Comparison of ENCODE assay signal across 23 cellular contexts in genomic region chr12:109586385-109587296, GRCh38. TPM values are rescaled to one million over a fixed set of nuclear protein-coding genes. Genes with fewer than 3 reads are reported as not detected.
DNase-seq lines count a peak whose midpoint lies in the region; TF ChIP-seq lines count a peak whose summit lies in the region.
"Had no signal": no experiment of that assay in that cellular context is flagged by ENCODE, and none has a peak within 500 bp of the region (broad histone marks: within the 10 kb centered on the region; RNA-seq: fewer than 3 reads in every experiment).

No MANE protein-coding gene starts in this region.

- no peaks in the 10 kb centered on the region for H3K4me1 Mint-ChIP-seq in chondrocyte (ENCODE audit: low read depth)
- H3K4me1 Mint-ChIP-seq: activated CD4-positive, alpha-beta T cell treated with anti-CD3 and anti-CD28 coated beads for 36 hours; activated naive CD8-positive, alpha-beta T cell treated with anti-CD3 and anti-CD28 coated beads, Interleukin-2, amount 10 ng/mL, durations not matched to agents 7 days and 5 days; natural killer cell had no signal

- DNase-seq in DMS153 (lab: John Stamatoyannopoulos, UW) (peak; percentile 89), NCI-H1092 treated with DMSO at 0.1 percent for 48 hours (lab: John Stamatoyannopoulos, UW) (peak; percentile 34), NCI-H526 (lab: John Stamatoyannopoulos, UW) (peak; percentile 59 to 66), iris pigment epithelial cell (ENCODE audit: low read depth) (peak; percentile 11), NCI-H128 (lab: John Stamatoyannopoulos, UW; ENCODE audit: unreplicated experiment) (no peak), GM19238 (ENCODE audit: insufficient read length, low spot score) (no peak), chondrocyte (ENCODE audit: low spot score) (no peak), HCEC 1CT (no peak)
- DNase-seq: activated CD4-positive, alpha-beta T cell treated with anti-CD3 and anti-CD28 coated beads for 36 hours; activated gamma-delta T cell; activated naive CD8-positive, alpha-beta T cell treated with anti-CD3 and anti-CD28 coated beads, Interleukin-2, amount 10 ng/mL, durations not matched to agents 7 days and 5 days; activated T-cell treated with anti-CD3 and anti-CD28 coated beads, Interleukin-2, amount 50 U/mL, for 1 hour; caudate nucleus; DND-41; esophagus squamous epithelium; gastrocnemius medialis; GM23248; HFFc6; natural killer cell; stimulated activated CD4-positive, alpha-beta T cell treated with anti-CD3 and anti-CD28 coated beads, Interleukin-2, amount 100 ng/mL, for 24 hours had no signal

- H3K27me3 Mint-ChIP-seq in chondrocyte (ENCODE audit: low read depth), result no peaks in the 10 kb centered on the region
- H3K27me3 Mint-ChIP-seq: activated CD4-positive, alpha-beta T cell treated with anti-CD3 and anti-CD28 coated beads for 36 hours; activated naive CD8-positive, alpha-beta T cell treated with anti-CD3 and anti-CD28 coated beads, Interleukin-2, amount 10 ng/mL, durations not matched to agents 7 days and 5 days; dendritic cell treated with granulocyte-macrophage colony-stimulating factor and Interleukin-4, amounts not matched to agents 40 ng/mL and 50 ng/mL, for 4 days; type B pancreatic cell had no signal

- TF ChIP-seq CTCF in chondrocyte (IDR thresholded peaks at IDR 0.05), result no peak

- H3K36me3 Mint-ChIP-seq in chondrocyte (ENCODE audit: low read depth), result peaks cover 8% of the 10 kb centered on the region
- H3K36me3 Mint-ChIP-seq: natural killer cell had no signal

- no peak overlapping the region for H3K4me3 Mint-ChIP-seq in chondrocyte (ENCODE audit: unreplicated experiment)
- H3K4me3 Mint-ChIP-seq: activated CD4-positive, alpha-beta T cell treated with anti-CD3 and anti-CD28 coated beads for 36 hours; activated naive CD8-positive, alpha-beta T cell treated with anti-CD3 and anti-CD28 coated beads, Interleukin-2, amount 10 ng/mL, durations not matched to agents 7 days and 5 days; dendritic cell treated with granulocyte-macrophage colony-stimulating factor and Interleukin-4, amounts not matched to agents 40 ng/mL and 50 ng/mL, for 4 days; HFFc6; natural killer cell; T-helper 2 cell treated with Interferon-gamma antibody and Interleukin-4, amounts not matched to agents 5 μg/mL and 100 μg/mL, for 36 hours; type B pancreatic cell had no signal

- H3K9me3 Mint-ChIP-seq in chondrocyte (ENCODE audit: low read depth), result no peaks in the 10 kb centered on the region
- H3K9me3 Mint-ChIP-seq: activated naive CD8-positive, alpha-beta T cell treated with anti-CD3 and anti-CD28 coated beads, Interleukin-2, amount 10 ng/mL, durations not matched to agents 7 days and 5 days; dendritic cell treated with granulocyte-macrophage colony-stimulating factor and Interleukin-4, amounts not matched to agents 40 ng/mL and 50 ng/mL, for 4 days; HFFc6; natural killer cell; T-helper 2 cell treated with Interferon-gamma antibody and Interleukin-4, amounts not matched to agents 5 μg/mL and 100 μg/mL, for 36 hours; type B pancreatic cell had no signal

- H3K27ac Mint-ChIP-seq in chondrocyte (ENCODE audit: unreplicated experiment), result no peak overlapping the region
- H3K27ac Mint-ChIP-seq: activated CD4-positive, alpha-beta T cell treated with anti-CD3 and anti-CD28 coated beads for 36 hours; activated naive CD8-positive, alpha-beta T cell treated with anti-CD3 and anti-CD28 coated beads, Interleukin-2, amount 10 ng/mL, durations not matched to agents 7 days and 5 days; dendritic cell treated with granulocyte-macrophage colony-stimulating factor and Interleukin-4, amounts not matched to agents 40 ng/mL and 50 ng/mL, for 4 days; HFFc6; natural killer cell; T-helper 2 cell treated with Interferon-gamma antibody and Interleukin-4, amounts not matched to agents 5 μg/mL and 100 μg/mL, for 36 hours; type B pancreatic cell had no signal

RNA-seq across cellular contexts. Expression of gene MVK, which starts 13.0 kb away (rescaled TPM):
- 11.7 to 14.1 TPM (median 13.7 TPM) in 3 replicates for total RNA-seq in chondrocyte

RNA-seq across cellular contexts. Expression of gene MMAB, which starts 13.3 kb away (rescaled TPM):
- 22.6 to 29.1 TPM (median 23.3 TPM) in 3 replicates for total RNA-seq in chondrocyte

Comparison
In these comparisons a context has a peak if more than half of its experiments do, and no peak if none do; other contexts are left out.
1. DNase-seq: peak in DMS153 (single experiment), NCI-H1092 treated with DMSO at 0.1 percent for 48 hours (single experiment), NCI-H526 (2 of 2) and iris pigment epithelial cell (single experiment); none in NCI-H128 (single experiment), GM19238 (single experiment), chondrocyte (single experiment) and HCEC 1CT (single experiment).